Comparison of ENCODE assay signal across 8 cellular contexts in the genomic region with DNA sequence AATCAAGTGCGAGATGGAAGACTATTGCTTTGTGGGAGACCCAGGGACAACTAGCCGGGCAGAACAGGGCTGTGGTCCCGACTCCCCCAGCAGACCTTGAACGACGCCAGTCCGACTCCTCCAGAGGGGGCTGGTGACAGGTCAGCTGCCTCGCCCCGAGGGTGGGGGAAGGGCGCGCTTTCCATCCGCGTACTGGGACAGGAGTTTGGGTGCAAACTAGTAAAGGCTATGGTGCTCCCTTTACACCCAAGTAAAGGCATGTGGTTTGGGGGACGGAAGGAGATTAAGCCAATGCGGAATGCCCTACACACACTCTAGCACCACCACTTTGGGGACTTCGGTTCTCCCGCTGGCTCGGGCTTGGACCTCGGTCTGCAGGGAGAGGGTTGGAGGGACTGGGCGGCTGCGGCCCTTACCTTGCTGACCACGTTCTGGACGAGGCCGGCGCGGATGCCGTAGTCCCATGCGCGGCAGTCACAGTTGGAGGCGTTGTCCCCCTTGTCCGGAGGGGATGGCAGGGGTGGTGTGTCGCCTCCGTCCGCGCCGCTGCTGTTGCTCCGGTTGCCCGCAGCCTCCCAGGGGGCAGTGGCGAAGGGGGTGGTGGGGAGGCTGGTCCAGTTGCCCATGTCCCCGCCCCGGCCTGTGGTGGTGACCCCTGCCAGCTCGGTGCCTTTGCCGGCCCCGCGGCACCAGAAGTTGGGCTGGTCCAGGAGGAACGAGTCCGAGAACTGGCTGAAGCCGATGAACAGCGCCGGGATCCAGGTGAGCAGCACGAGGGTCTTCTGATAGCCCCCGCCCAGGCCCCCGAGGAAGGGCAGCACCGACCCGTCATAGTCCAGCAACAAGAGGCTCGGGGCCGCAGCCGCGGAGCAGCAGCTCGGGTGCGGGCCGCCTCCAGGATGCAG. TPM values are rescaled to one million over a fixed set of nuclear protein-coding genes. Genes with fewer than 3 reads are reported as not detected.
DNase-seq lines count a peak whose midpoint lies in the region; ATAC-seq and TF ChIP-seq lines count a peak whose summit lies in the region.

No MANE protein-coding gene starts in this region.

- H3K4me2 ChIP-seq in trophoblast cell (ENCODE audit: low read length), result peak overlapping the region; percentile 73

- TF ChIP-seq POLR2A in gastroesophageal sphincter (IDR thresholded peaks at IDR 0.05), result no peak

- H3K27me3 ChIP-seq in WERI-Rb-1 (ENCODE audit: insufficient read depth, low read depth, severe bottlenecking) (no peaks in the 10 kb centered on the region), gastroesophageal sphincter (no peaks in the 10 kb centered on the region), trophoblast cell (ENCODE audit: insufficient read depth, low read length) (no peaks in the 10 kb centered on the region)

- H3K9me3 ChIP-seq in WERI-Rb-1 (ENCODE audit: severe bottlenecking) (no peaks in the 10 kb centered on the region), gastroesophageal sphincter (no peaks in the 10 kb centered on the region), trophoblast cell (ENCODE audit: insufficient read depth, low read depth, low read length) (no peaks in the 10 kb centered on the region)

- peak overlapping the region; percentile 8 for H2BK120ac ChIP-seq in trophoblast cell (ENCODE audit: insufficient read depth, low read length, poor library complexity)

- H3K36me3 ChIP-seq in WERI-Rb-1 (peaks cover 11% of the 10 kb centered on the region), gastroesophageal sphincter (no peaks in the 10 kb centered on the region), trophoblast cell (ENCODE audit: control insufficient read depth in 1 of 2, insufficient read depth in 2 of 2, low read length in 2 of 2) (no peaks in the 10 kb centered on the region)

- peaks cover 12% of the 10 kb centered on the region for H3K79me2 ChIP-seq in trophoblast cell (ENCODE audit: control insufficient read depth, insufficient read depth, low read length, poor library complexity)

- H3K18ac ChIP-seq in trophoblast cell (ENCODE audit: low read length), result peak overlapping the region; percentile 71

- H3K4me3 ChIP-seq in WERI-Rb-1 (ENCODE audit: low read depth, low read length) (peak overlapping the region; percentile 66), gastroesophageal sphincter (peak overlapping the region; percentile 48 to 74), trophoblast cell (ENCODE audit: low read depth, low read length) (peak overlapping the region; percentile 81)

- H3K79me1 ChIP-seq in trophoblast cell (ENCODE audit: low read length), result peaks cover 13% of the 10 kb centered on the region

- no CpG with 5 or more reads among the region's 61 CpGs for WGBS in gastroesophageal sphincter (ENCODE audit: low coverage in 1 of 2), 2 donors
- WGBS in trophoblast cell (ENCODE audit: extremely low coverage, insufficient coverage, insufficient read length), result no CpG with 5 or more reads among the region's 61 CpGs

- H2BK12ac ChIP-seq in trophoblast cell (ENCODE audit: low read length), result peak overlapping the region; percentile 25

- no peak for TF ChIP-seq EP300 in gastroesophageal sphincter (IDR thresholded peaks at IDR 0.05)

- peak overlapping the region; percentile 2 for H3K23ac ChIP-seq in trophoblast cell (ENCODE audit: low read length)

- 0 out of 2 replicates have a peak, but pooled peaks have one; percentile 21 for TF ChIP-seq CTCF in WERI-Rb-1 (IDR thresholded peaks at IDR 0.05; ENCODE audit: low read depth, low read length)
- no peak for TF ChIP-seq CTCF in gastroesophageal sphincter (IDR thresholded peaks at IDR 0.05)

- H3K4ac ChIP-seq in trophoblast cell (ENCODE audit: low read depth, low read length), result peak overlapping the region; percentile 93

- peak overlapping the region; percentile 53 for H2AFZ ChIP-seq in trophoblast cell (ENCODE audit: insufficient read depth, low read length, poor library complexity)

- H2BK5ac ChIP-seq in trophoblast cell (ENCODE audit: low read depth, low read length, poor library complexity), result peak overlapping the region; percentile 24

- peaks cover 0 to 59% (median 27%) of the 10 kb centered on the region in 3 donors for H3K4me1 ChIP-seq in gastroesophageal sphincter
- H3K4me1 ChIP-seq in trophoblast cell (ENCODE audit: control insufficient read depth in 1 of 2, insufficient read depth in 2 of 2, low read length in 2 of 2), result peaks cover 8 to 11% of the 10 kb centered on the region in 2 experiments

- ATAC-seq in gastroesophageal sphincter (no peak), HG03280 (IDR thresholded peaks at IDR 0.05; ENCODE audit: unreplicated experiment) (no peak)

- H3K14ac ChIP-seq in trophoblast cell (ENCODE audit: low read length), result peak overlapping the region; percentile 58

- peak overlapping the region; percentile 42 for H4K8ac ChIP-seq in trophoblast cell (ENCODE audit: low read depth, low read length)

- peak overlapping the region; percentile 39 for H2AK5ac ChIP-seq in trophoblast cell (ENCODE audit: low read length)

- peak overlapping the region; percentile 10 for H3K9ac ChIP-seq in trophoblast cell (ENCODE audit: low read length)

- peak overlapping the region; percentile 41 for H4K91ac ChIP-seq in trophoblast cell (ENCODE audit: low read depth, low read length)

- peak; percentile 64 for DNase-seq in activated CD8-positive, alpha-beta memory T cell treated with anti-CD3 and anti-CD28 coated beads for 24 hours
- no peak for DNase-seq in activated CD8-positive, alpha-beta memory T cell treated with anti-CD3 and anti-CD28 coated beads, Interleukin-2, amount 50 U/mL, for 4 hours
- DNase-seq in WERI-Rb-1, result peak; percentile 69
- DNase-seq in trophoblast cell, result peak in 1 of 2 donors; percentile 13
- no peak for DNase-seq in medulla oblongata (ENCODE audit: extremely low spot score)
- DNase-seq in cerebellar nuclear complex (lab: John Stamatoyannopoulos, UW), result no peak

- H3K27ac ChIP-seq in WERI-Rb-1 (peak overlapping the region; percentile 32; the same call in 1 of the 2 replicates), gastroesophageal sphincter (peak overlapping the region in 3 of 4 donors; percentile 68 to 87 (median 80)), trophoblast cell (ENCODE audit: low read depth, low read length) (no peak overlapping the region)

- no peak overlapping the region for H4K12ac ChIP-seq in trophoblast cell (ENCODE audit: low read depth, low read length)

RNA-seq across cellular contexts. Expression of a gene that starts 1.1 kb away (rescaled TPM):
- 10 to 100 TPM in 1 of 4 donors, 1 to 10 TPM in 3; 6.2 to 10.8 (median 7.8) TPM for total RNA-seq in gastroesophageal sphincter
- 29.8 and 31.6 TPM in 2 replicates for polyA plus RNA-seq in trophoblast cell (2013)

Comparison
In these comparisons a context has a peak if more than half of its experiments do, and no peak if none do; other contexts are left out.
1. DNase-seq: peak in activated CD8-positive, alpha-beta memory T cell treated with anti-CD3 and anti-CD28 coated beads for 24 hours (single experiment) and WERI-Rb-1 (single experiment); none in activated CD8-positive, alpha-beta memory T cell treated with anti-CD3 and anti-CD28 coated beads, Interleukin-2, amount 50 U/mL, for 4 hours (single experiment), medulla oblongata (single experiment) and cerebellar nuclear complex (0 of 2).
2. Peak in every context shown above with its lines, with median percentiles within 50 percentile points of each other: H3K4me3 ChIP-seq.